In the genomic region with DNA sequence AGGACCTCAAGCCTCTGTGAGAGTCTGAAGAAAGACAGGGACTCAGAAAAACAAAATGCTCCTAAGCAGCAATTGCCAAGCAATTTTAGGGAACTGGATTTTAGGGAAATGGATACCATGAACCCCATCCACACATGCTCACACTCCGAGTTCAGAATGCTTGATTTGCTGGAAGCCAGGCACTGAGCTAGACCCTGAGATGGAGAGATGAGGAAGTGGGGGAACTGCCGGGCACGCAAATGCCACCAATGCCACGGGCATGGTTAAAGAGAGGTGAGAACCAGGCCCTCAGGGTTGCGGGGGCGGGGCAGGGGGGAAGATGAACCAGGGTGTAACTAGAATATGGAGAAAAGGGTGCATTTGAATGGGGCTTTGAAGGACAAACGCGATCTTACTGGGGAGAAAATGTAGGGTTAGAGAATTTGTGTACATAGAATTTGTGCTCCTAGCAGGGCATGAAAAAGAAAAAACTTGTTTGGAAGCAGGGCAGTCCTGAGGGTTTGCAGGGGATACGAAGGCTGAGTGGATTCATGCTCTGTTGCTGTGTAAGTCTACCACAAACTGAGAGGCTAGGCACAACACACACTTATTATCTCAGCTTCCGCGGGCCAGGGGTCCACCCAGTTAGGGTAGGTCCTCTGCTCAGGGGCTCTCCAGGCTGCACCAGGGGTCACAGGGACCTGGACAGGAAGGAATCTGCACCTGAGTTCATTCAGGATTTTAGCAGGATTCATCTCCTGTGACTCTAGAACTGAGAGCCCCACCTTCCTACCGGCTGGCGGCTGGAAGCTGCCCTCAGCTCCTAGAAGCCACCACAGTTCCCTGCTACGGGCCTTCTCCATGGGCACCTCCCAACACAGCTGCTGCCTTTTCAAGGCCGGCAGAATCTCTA, we compare ENCODE assay signal across 1 cellular context.
TF ChIP-seq lines count a peak whose summit lies in the region.

No MANE protein-coding gene starts in this region.

TF ChIP-seq in GM12878, 131 proteins besides CTCF, POLR2A, EP300 and RAD21:
- TF ChIP-seq SPI1 (IDR thresholded peaks at IDR 0.05; ENCODE audit: borderline replicate concordance, insufficient read depth, low read depth, low read length) (peak; percentile 41; the same call in 1 of the 2 replicates), STAT3 (IDR thresholded peaks at IDR 0.05; ENCODE audit: low read depth, low read length) (no peak)
